In genomic region chr6:19569563-19569962, GRCh38 we compare ENCODE assay signal across 19 cellular contexts.
A peak's percentile ranks its signal among the peaks of the same experiment; 100 is the strongest.
DNase-seq lines count a peak whose midpoint lies in the region; TF ChIP-seq lines count a peak whose summit lies in the region.
"Had no signal": no experiment of that assay in that cellular context is flagged by ENCODE, and none has a peak within 500 bp of the region (broad histone marks: within the 10 kb centered on the region; RNA-seq: fewer than 3 reads in every experiment).

No MANE protein-coding gene starts in this region.

- no peaks in the 10 kb centered on the region for H3K4me1 ChIP-seq in vagina
- H3K4me1 ChIP-seq: HAP-1, SJSA1 had no signal

- DNase-seq in DMS79 (lab: John Stamatoyannopoulos, UW) (peak; percentile 76), NCI-H146 (lab: John Stamatoyannopoulos, UW) (peak; percentile 41), NCI-H526 (lab: John Stamatoyannopoulos, UW) (peak; percentile 13 to 41), SK-MEL-5 (ENCODE audit: low read depth, low spot score) (peak; percentile 15), globus pallidus (ENCODE audit: low spot score) (no peak), vagina (ENCODE audit: extremely low spot score in 2 of 2) (no peak), A172 (ENCODE audit: low spot score) (no peak), posterior vena cava (ENCODE audit: low spot score) (no peak)
- DNase-seq: CD4-positive, alpha-beta T cell; GDM1; IMR-90; Kasumi-1; NCI-H187 treated with DMSO at 0.1 percent for 48 hours; NCI-H2227 treated with DMSO at 0.1 percent for 48 hours; NCI-H524 treated with DMSO at 0.1 percent for 48 hours; PC-3; SW 1271 had no signal

- intact Hi-C loops in vagina (cut with DNase I), result no loop called here
- intact Hi-C loops in posterior vena cava (cut with DNase I), result no loop called here

- no peaks in the 10 kb centered on the region for H3K9me3 ChIP-seq in vagina
- H3K9me3 ChIP-seq: HAP-1, SJSA1 had no signal

- no peak overlapping the region for H3K27ac ChIP-seq in vagina
- H3K27ac ChIP-seq: SJSA1 had no signal

- in situ Hi-C loops in SK-MEL-5 (cut with HindIII; ENCODE audit: low pct_unique_long_range_greater_than_20kb, low sequenced_read_pairs), result no loop called here

- no peaks in the 10 kb centered on the region for H3K27me3 ChIP-seq in vagina

- no peak for TF ChIP-seq POLR2A in vagina (IDR thresholded peaks at IDR 0.05)

- H3K36me3 ChIP-seq in vagina, result no peaks in the 10 kb centered on the region
- H3K36me3 ChIP-seq: HAP-1, SJSA1 had no signal

- H3K4me3 ChIP-seq in vagina, result no peak overlapping the region
- H3K4me3 ChIP-seq: HAP-1, SJSA1 had no signal

- no peak for TF ChIP-seq CTCF in vagina (IDR thresholded peaks at IDR 0.05)

Comparison
In these comparisons a context has a peak if more than half of its experiments do, and no peak if none do; other contexts are left out.
1. DNase-seq: peak in DMS79 (single experiment), NCI-H146 (single experiment), NCI-H526 (2 of 2) and SK-MEL-5 (single experiment); none in globus pallidus (single experiment), vagina (0 of 2), A172 (single experiment) and posterior vena cava (single experiment).